In the genomic region with DNA sequence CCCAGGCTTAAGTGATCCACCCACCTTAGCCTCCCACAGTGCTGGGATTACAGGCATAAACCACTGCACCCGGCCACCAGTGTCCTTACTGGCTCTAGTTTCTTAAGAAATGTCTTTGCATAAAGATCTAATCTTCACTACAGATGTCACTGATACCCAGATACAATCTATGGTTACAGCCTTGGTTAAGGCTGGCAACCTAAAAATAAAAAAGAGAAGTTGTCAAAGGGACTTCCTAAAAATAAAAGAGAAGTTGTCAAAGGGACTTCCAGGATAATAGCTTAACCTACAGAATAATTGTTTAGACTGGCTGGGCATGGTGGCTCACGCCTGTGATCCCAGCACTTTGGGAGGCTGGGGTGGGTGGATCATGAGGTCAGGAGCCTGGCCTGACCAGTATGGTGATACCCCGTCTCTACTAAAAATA, we compare ENCODE assay signal across 13 cellular contexts. TPM values are rescaled to one million over a fixed set of nuclear protein-coding genes. Genes with fewer than 3 reads are reported as not detected.
DNase-seq lines count a peak whose midpoint lies in the region; ATAC-seq and TF ChIP-seq lines count a peak whose summit lies in the region.
"Had no signal": no experiment of that assay in that cellular context is flagged by ENCODE, and none has a peak within 500 bp of the region (broad histone marks: within the 10 kb centered on the region; RNA-seq: fewer than 3 reads in every experiment).

No MANE protein-coding gene starts in this region.

- H3K27ac Mint-ChIP-seq in chondrocyte (ENCODE audit: unreplicated experiment) (no peak overlapping the region), osteocyte (ENCODE audit: unreplicated experiment) (no peak overlapping the region)
- H3K27ac Mint-ChIP-seq: neural progenitor cell had no signal

- TF ChIP-seq CTCF in GM12865 (IDR thresholded peaks at IDR 0.05; ENCODE audit: insufficient read depth, low read depth, low read length, missing control alignments) (no peak), mammary epithelial cell (conservative IDR thresholded peaks at IDR 0.05 in 1 of 2, IDR thresholded peaks at IDR 0.05 in 1 of 2; ENCODE audit: extremely low read depth in 1 of 2, insufficient read depth in 1 of 2, low read depth in 1 of 2, low read length in 2 of 2) (no peak), chondrocyte (IDR thresholded peaks at IDR 0.05) (no peak), osteocyte (IDR thresholded peaks at IDR 0.05) (no peak)

- H3K9me3 ChIP-seq in mammary epithelial cell (replicated peaks; ENCODE audit: insufficient read depth, low read length): no peaks in the 10 kb centered on the region

- H3K9me3 Mint-ChIP-seq in chondrocyte (ENCODE audit: low read depth) (peaks cover 22% of the 10 kb centered on the region), osteocyte (ENCODE audit: unreplicated experiment) (peaks cover 8% of the 10 kb centered on the region)

- no peak overlapping the region for H3K9ac ChIP-seq in mammary epithelial cell (ENCODE audit: insufficient read depth, low read length)
- H3K9ac ChIP-seq: neural progenitor cell had no signal

- CTCF ChIA-PET in mammary epithelial cell (lab: Charles Lee; ENCODE audit: low non-redundant PET): no interaction called here

- H3K4me3 Mint-ChIP-seq in chondrocyte (ENCODE audit: unreplicated experiment) (no peak overlapping the region), osteocyte (ENCODE audit: unreplicated experiment) (no peak overlapping the region)
- H3K4me3 Mint-ChIP-seq: neural progenitor cell had no signal

- H3K4me1 ChIP-seq in mammary epithelial cell (ENCODE audit: insufficient read depth, low read length): no peaks in the 10 kb centered on the region
- H3K4me1 ChIP-seq: neural progenitor cell had no signal

- intact Hi-C loops in mammary epithelial cell (cut with micrococcal nuclease): no loop called here

- peak; percentile 47 for ATAC-seq in GM21526 (IDR thresholded peaks at IDR 0.05; ENCODE audit: low FRiP score, unreplicated experiment)

- DNase-seq in GM12865 (ENCODE audit: low read depth) (peak; percentile 53), Kasumi-1 (lab: John Stamatoyannopoulos, UW) (peak; percentile 98), germinal center (ENCODE audit: low spot score) (peak; percentile 69), mammary epithelial cell (no peak), chondrocyte (ENCODE audit: low spot score) (no peak), HuH-7 (ENCODE audit: low spot score) (no peak), osteocyte (ENCODE audit: extremely low spot score, unreplicated experiment) (no peak)
- DNase-seq: activated CD4-positive, CD25-positive, alpha-beta regulatory T cell treated with anti-CD3 and anti-CD28 coated beads, Interleukin-2, amount 50 U/mL, for 72 hours; Calu3; glutamatergic neuron; NCI-H446 treated with DMSO at 0.1 percent for 48 hours had no signal

- no TSS peak for BruUV-seq in mammary epithelial cell (replicated peaks; lab: Mats Ljungman, UMichigan)

- H3K79me2 ChIP-seq in mammary epithelial cell (ENCODE audit: insufficient read depth, low read length): no peaks in the 10 kb centered on the region

- H3K27me3 Mint-ChIP-seq in chondrocyte (ENCODE audit: low read depth): no peaks in the 10 kb centered on the region
- no peaks in the 10 kb centered on the region for H3K27me3 Mint-ChIP-seq in osteocyte (ENCODE audit: unreplicated experiment)

- H3K27ac ChIP-seq in mammary epithelial cell (ENCODE audit: insufficient read depth, low read depth, low read length): no peak overlapping the region
- H3K27ac ChIP-seq: neural progenitor cell had no signal

- no peak overlapping the region for H2AFZ ChIP-seq in mammary epithelial cell (ENCODE audit: low read depth, low read length)
- H2AFZ ChIP-seq: neural progenitor cell had no signal

- H3K4me2 ChIP-seq in mammary epithelial cell (ENCODE audit: insufficient read depth, low read depth, low read length): no peak overlapping the region
- H3K4me2 ChIP-seq: neural progenitor cell had no signal

- 91% methylated on average over 3 of the region's 3 CpGs for WGBS in mammary epithelial cell (ENCODE audit: low coverage, missing lambda C conversion rate)

- peaks cover 25% of the 10 kb centered on the region for H3K36me3 Mint-ChIP-seq in chondrocyte (ENCODE audit: low read depth)
- H3K36me3 Mint-ChIP-seq in osteocyte (ENCODE audit: unreplicated experiment): peaks cover 32% of the 10 kb centered on the region

- H4K20me1 ChIP-seq in mammary epithelial cell (ENCODE audit: insufficient read depth, low read length): no peaks in the 10 kb centered on the region

- in situ Hi-C loops in mammary epithelial cell (cut with MboI; ENCODE audit: low sequenced_read_pairs in 2 of 2): no loop called here

- dilution Hi-C loops in mammary epithelial cell (cut with HindIII; ENCODE audit: low sequenced_read_pairs): no loop called here

- H3K4me3 ChIP-seq in GM12865 (ENCODE audit: low read depth, low read length): no peak overlapping the region
- no peak overlapping the region for H3K4me3 ChIP-seq in mammary epithelial cell (replicated peaks in 1 of 3; ENCODE audit: insufficient read depth in 1 of 3, low read depth in 2 of 3, low read length in 3 of 3)
- H3K4me3 ChIP-seq: neural progenitor cell had no signal

- no peaks in the 10 kb centered on the region for H3K36me3 ChIP-seq in mammary epithelial cell (ENCODE audit: insufficient read depth, low read length)
- H3K36me3 ChIP-seq: neural progenitor cell had no signal

- H3K4me1 Mint-ChIP-seq in chondrocyte (ENCODE audit: low read depth): no peaks in the 10 kb centered on the region
- no peaks in the 10 kb centered on the region for H3K4me1 Mint-ChIP-seq in osteocyte (ENCODE audit: unreplicated experiment)
- H3K4me1 Mint-ChIP-seq: neural progenitor cell had no signal

- no peaks in the 10 kb centered on the region for H3K27me3 ChIP-seq in mammary epithelial cell (ENCODE audit: insufficient read depth, low read length)
- H3K27me3 ChIP-seq: neural progenitor cell had no signal

RNA-seq across cellular contexts. Expression of a gene that starts 27.6 kb away (rescaled TPM):
- 1 to 10 TPM; 2.1 to 2.5 TPM for total RNA-seq in mammary epithelial cell
- polyA plus RNA-seq in mammary epithelial cell: 0.74 TPM
- 2.8 TPM for polyA minus RNA-seq in mammary epithelial cell
- total RNA-seq in chondrocyte: 3.2 to 4.8 TPM (median 3.4 TPM) in 3 replicates
- total RNA-seq in osteocyte: 3.7 and 4.7 TPM in 2 replicates

RNA-seq across cellular contexts. Expression of a gene that starts 41.7 kb away (rescaled TPM):
- 1 to 10 TPM; 5.0 to 5.7 TPM for total RNA-seq in mammary epithelial cell
- 6.2 TPM for polyA plus RNA-seq in mammary epithelial cell
- 8.4 TPM for polyA minus RNA-seq in mammary epithelial cell
- 6.6 to 6.9 TPM (median 6.6 TPM) in 3 replicates for total RNA-seq in chondrocyte
- 5.3 and 8.5 TPM in 2 replicates for total RNA-seq in osteocyte

Comparison
In these comparisons a context has a peak if more than half of its experiments do, and no peak if none do; other contexts are left out.
1. DNase-seq: peak in GM12865 (single experiment), Kasumi-1 (2 of 2) and germinal center (single experiment); none in mammary epithelial cell (single experiment), chondrocyte (single experiment), HuH-7 (single experiment) and osteocyte (single experiment).